Comparison of ENCODE assay signal across 8 cellular contexts in the genomic region with DNA sequence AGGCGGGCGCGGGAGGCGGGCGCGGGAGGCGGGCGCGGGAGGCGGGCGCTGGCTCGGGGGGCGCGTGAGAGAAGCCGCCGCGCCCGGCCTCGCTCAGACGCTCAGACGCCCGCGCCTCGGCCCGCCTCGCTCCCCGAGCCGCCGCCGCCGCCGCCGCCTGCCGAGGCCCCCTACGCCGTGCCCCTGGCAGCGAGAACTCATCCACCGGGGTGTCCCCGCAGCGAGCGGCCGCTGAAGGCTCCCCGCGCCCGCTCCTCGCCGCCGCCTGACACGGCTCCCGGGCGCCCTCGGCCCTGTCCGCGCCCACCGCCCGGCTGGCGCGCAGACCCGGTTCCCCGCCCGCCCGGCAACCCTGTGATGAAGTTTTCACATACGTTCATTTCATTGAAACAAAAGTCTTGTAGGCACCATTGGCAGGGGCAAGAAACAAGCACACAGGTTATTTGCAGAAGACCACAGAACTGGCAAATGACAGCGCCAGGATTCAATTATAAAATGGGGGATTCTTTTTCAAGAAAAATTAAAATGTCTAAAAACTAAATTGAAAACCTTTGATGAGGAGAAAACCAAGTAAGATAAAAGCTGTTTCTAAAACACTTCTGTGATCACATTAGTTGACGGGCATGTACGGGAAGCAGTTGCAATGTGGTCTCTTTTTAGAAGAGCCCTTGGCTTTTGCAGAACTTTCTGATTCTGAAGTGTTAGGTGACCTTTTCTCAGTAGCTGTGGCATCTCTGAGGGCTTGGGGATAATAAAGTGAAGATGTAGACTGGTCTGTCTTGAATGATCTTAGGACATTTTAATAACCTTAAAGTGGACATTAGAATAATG. TPM values are rescaled to one million over a fixed set of nuclear protein-coding genes. Genes with fewer than 3 reads are reported as not detected.
DNase-seq lines count a peak whose midpoint lies in the region; ATAC-seq and TF ChIP-seq lines count a peak whose summit lies in the region.
"Had no signal": no experiment of that assay in that cellular context is flagged by ENCODE, and none has a peak within 500 bp of the region (broad histone marks: within the 10 kb centered on the region; RNA-seq: fewer than 3 reads in every experiment).

No MANE protein-coding gene starts in this region.

- H3K4me1 Mint-ChIP-seq in nephron, result no peaks in the 10 kb centered on the region

- no peaks in the 10 kb centered on the region for H3K4me1 ChIP-seq in mucosa of descending colon (ENCODE audit: low read depth)
- H3K4me1 ChIP-seq in Peyer's patch, result no peaks in the 10 kb centered on the region

- H3K27ac ChIP-seq in coronary artery (no peak overlapping the region), Peyer's patch (no peak overlapping the region)

- H3K27me3 ChIP-seq in Peyer's patch, result no peaks in the 10 kb centered on the region

- TF ChIP-seq CTCF in coronary artery (IDR thresholded peaks at IDR 0.05) (no peak), nephron (IDR thresholded peaks at IDR 0.05; ENCODE audit: unreplicated experiment in 3 of 3) (no peak), mucosa of descending colon (IDR thresholded peaks at IDR 0.05) (no peak), Peyer's patch (IDR thresholded peaks at IDR 0.05) (no peak)

- H3K36me3 ChIP-seq in mucosa of descending colon (ENCODE audit: low read depth) (no peaks in the 10 kb centered on the region), Peyer's patch (no peaks in the 10 kb centered on the region)

- no peak for ATAC-seq in HG03520 (IDR thresholded peaks at IDR 0.05; ENCODE audit: unreplicated experiment)
- ATAC-seq in mucosa of descending colon, result no peak

- H3K36me3 Mint-ChIP-seq in nephron (ENCODE audit: low read depth), result no peaks in the 10 kb centered on the region
- H3K36me3 Mint-ChIP-seq: IgD-negative memory B cell had no signal

- DNase-seq in D341Med (ENCODE audit: low spot score) (peak; percentile 42), coronary artery (ENCODE audit: low spot score) (no peak), mucosa of descending colon (no peak), Peyer's patch (no peak)
- DNase-seq in Jurkat, Clone E6-1 (ENCODE audit: low read depth, low spot score), result no peak

- no peak overlapping the region for H3K27ac Mint-ChIP-seq in nephron
- H3K27ac Mint-ChIP-seq: IgD-negative memory B cell had no signal

- H3K9me3 ChIP-seq in mucosa of descending colon (no peaks in the 10 kb centered on the region), Peyer's patch (no peaks in the 10 kb centered on the region)

- H3K4me3 Mint-ChIP-seq in nephron, result peak overlapping the region; percentile 55 to 74 (median 69)

- intact Hi-C loops in mucosa of descending colon (cut with DNase I, micrococcal nuclease), result no loop called here

- peak overlapping the region; percentile 44 for H3K4me3 ChIP-seq in Jurkat, Clone E6-1 (ENCODE audit: low read length)
- peak overlapping the region; percentile 58 for H3K4me3 ChIP-seq in coronary artery
- H3K4me3 ChIP-seq in mucosa of descending colon, result no peak overlapping the region
- H3K4me3 ChIP-seq in Peyer's patch, result peak overlapping the region in 2 of 4 donors; percentile 14 to 37

- no peak for TF ChIP-seq POLR2A in Peyer's patch (IDR thresholded peaks at IDR 0.05)

- H3K9me3 Mint-ChIP-seq in nephron, result peaks cover 6% of the 10 kb centered on the region

- peaks cover 70% of the 10 kb centered on the region for H3K27me3 Mint-ChIP-seq in nephron (ENCODE audit: low read depth)

RNA-seq across cellular contexts. Expression of a gene that starts 50.5 kb away (rescaled TPM):
- polyA plus RNA-seq in Jurkat, Clone E6-1 (2012; ENCODE audit: insufficient read depth, insufficient read length), result not detected
- total RNA-seq in mucosa of descending colon (not detected), Peyer's patch (under 1 TPM in 2 of 4 donors, not detected in 2; 0.76 to 0.88 TPM)
- polyA plus RNA-seq: IgD-negative memory B cell had no signal
